Comparison of ENCODE assay signal across 1 cellular context in genomic region chr17:41894791-41895331, GRCh38.
TF ChIP-seq lines count a peak whose summit lies in the region.

No MANE protein-coding gene starts in this region.

TF ChIP-seq in SK-N-SH, 30 proteins besides CTCF, POLR2A, EP300 and RAD21:
- no peak for TF ChIP-seq RFX5 (IDR thresholded peaks at IDR 0.05; ENCODE audit: low read length)
- peak; percentile 14; the same call in 1 of the 2 replicates for TF ChIP-seq FOSL2 (IDR thresholded peaks at IDR 0.05; ENCODE audit: borderline replicate concordance, low read depth)
- peak; percentile 95 for TF ChIP-seq TCF12 (IDR thresholded peaks at IDR 0.05)
- no peak for TF ChIP-seq GABPA (IDR thresholded peaks at IDR 0.05; ENCODE audit: low read depth)
- TF ChIP-seq JUND (IDR thresholded peaks at IDR 0.05): 0 out of 2 replicates have a peak, but pooled peaks have one; percentile 4
- peak; percentile 81; the same call in 1 of the 2 replicates for TF ChIP-seq POLR2AphosphoS5 (IDR thresholded peaks at IDR 0.05; ENCODE audit: low read depth, low read length)
- peak; percentile 43; the same call in 1 of the 2 replicates for TF ChIP-seq NFIC (IDR thresholded peaks at IDR 0.05; ENCODE audit: borderline replicate concordance)
- 0 out of 2 replicates have a peak, but pooled peaks have one; percentile 27 for TF ChIP-seq TEAD4 (IDR thresholded peaks at IDR 0.05; ENCODE audit: borderline replicate concordance, insufficient read depth)
TF ChIP-seq in SK-N-SH: peak in this region for 6.
